In genomic region chr1:33281554-33282303, GRCh38 we compare ENCODE assay signal across 1 cellular context.
TF ChIP-seq lines count a peak whose summit lies in the region.

No MANE protein-coding gene starts in this region.

TF ChIP-seq in IMR-90, 13 proteins besides CTCF, POLR2A, EP300 and RAD21 (continued from another document):
- TF ChIP-seq MAZ (IDR thresholded peaks at IDR 0.05; ENCODE audit: borderline replicate concordance, low read depth, low read length) (no peak), NFE2L2 (IDR thresholded peaks at IDR 0.05; ENCODE audit: low read depth, low read length) (no peak), MXI1 (IDR thresholded peaks at IDR 0.05; ENCODE audit: borderline replicate concordance, low read depth, low read length) (no peak), FOS (IDR thresholded peaks at IDR 0.05; ENCODE audit: low read depth, low read length) (no peak), CHD1 (IDR thresholded peaks at IDR 0.05; ENCODE audit: low read depth, low read length) (no peak), BHLHE40 (IDR thresholded peaks at IDR 0.05; ENCODE audit: low read depth, low read length) (no peak), SMC3 (IDR thresholded peaks at IDR 0.05; ENCODE audit: low read depth, low read length) (no peak), RCOR1 (IDR thresholded peaks at IDR 0.05; ENCODE audit: insufficient replicate concordance, low read length) (no peak), ELK1 (IDR thresholded peaks at IDR 0.05; ENCODE audit: borderline replicate concordance, low read depth, low read length) (no peak)
